In the genomic region with DNA sequence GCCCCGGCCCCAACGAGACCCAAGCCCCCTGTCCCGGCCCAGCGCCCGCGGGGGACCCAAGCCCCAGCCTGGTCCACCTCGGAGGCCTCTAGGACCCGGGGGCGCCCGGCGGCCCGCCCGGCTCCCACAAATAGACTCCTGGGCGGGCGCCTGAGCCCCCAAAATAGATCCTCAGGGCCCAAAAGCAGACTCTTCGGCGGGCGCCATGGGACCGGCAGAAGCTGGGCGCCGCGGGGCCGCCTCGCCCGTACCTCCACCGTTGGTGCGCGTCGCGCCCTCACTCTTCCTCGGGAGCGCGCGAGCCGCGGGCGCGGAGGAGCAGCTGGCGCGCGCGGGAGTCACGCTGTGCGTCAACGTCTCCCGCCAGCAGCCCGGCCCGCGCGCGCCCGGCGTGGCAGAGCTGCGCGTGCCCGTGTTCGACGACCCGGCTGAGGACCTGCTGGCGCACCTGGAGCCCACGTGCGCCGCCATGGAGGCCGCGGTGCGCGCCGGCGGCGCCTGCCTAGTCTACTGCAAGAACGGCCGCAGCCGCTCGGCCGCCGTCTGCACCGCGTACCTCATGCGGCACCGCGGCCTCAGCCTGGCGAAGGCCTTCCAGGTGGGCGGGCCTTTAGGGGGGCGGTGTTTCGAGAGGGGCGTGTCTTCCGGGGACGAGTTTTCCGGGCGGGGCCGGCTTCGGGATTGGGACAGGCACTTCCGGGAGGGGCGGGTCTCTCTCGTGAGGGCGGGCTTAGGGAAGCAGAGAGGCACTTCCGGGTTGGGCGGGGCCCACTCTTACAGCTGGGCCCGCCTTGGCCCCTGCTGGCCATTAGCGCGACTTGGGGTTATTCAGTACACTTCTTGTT, we compare ENCODE assay signal across 1 cellular context.
TF ChIP-seq lines count a peak whose summit lies in the region.

No MANE protein-coding gene starts in this region.

TF ChIP-seq in WTC11, 78 proteins besides CTCF, POLR2A, EP300 and RAD21 (continued from another document):
- TF ChIP-seq, protein P1, sequence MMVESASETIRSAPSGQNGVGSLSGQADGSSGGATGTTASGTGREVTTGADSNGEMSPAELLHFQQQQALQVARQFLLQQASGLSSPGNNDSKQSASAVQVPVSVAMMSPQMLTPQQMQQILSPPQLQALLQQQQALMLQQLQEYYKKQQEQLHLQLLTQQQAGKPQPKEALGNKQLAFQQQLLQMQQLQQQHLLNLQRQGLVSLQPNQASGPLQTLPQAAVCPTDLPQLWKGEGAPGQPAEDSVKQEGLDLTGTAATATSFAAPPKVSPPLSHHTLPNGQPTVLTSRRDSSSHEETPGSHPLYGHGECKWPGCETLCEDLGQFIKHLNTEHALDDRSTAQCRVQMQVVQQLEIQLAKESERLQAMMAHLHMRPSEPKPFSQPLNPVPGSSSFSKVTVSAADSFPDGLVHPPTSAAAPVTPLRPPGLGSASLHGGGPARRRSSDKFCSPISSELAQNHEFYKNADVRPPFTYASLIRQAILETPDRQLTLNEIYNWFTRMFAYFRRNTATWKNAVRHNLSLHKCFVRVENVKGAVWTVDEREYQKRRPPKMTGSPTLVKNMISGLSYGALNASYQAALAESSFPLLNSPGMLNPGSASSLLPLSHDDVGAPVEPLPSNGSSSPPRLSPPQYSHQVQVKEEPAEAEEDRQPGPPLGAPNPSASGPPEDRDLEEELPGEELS (CRISPR knock-in tag; IDR thresholded peaks at IDR 0.05), result peak; percentile 94
- peak; percentile 87; the same call in 1 of the 2 replicates for TF ChIP-seq TCF7 (CRISPR knock-in tag; IDR thresholded peaks at IDR 0.05; ENCODE audit: low read depth)
- TF ChIP-seq, protein P2, sequence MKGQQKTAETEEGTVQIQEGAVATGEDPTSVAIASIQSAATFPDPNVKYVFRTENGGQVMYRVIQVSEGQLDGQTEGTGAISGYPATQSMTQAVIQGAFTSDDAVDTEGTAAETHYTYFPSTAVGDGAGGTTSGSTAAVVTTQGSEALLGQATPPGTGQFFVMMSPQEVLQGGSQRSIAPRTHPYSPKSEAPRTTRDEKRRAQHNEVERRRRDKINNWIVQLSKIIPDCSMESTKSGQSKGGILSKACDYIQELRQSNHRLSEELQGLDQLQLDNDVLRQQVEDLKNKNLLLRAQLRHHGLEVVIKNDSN (CRISPR knock-in tag; IDR thresholded peaks at IDR 0.05), result no peak
- TF ChIP-seq, protein P3, sequence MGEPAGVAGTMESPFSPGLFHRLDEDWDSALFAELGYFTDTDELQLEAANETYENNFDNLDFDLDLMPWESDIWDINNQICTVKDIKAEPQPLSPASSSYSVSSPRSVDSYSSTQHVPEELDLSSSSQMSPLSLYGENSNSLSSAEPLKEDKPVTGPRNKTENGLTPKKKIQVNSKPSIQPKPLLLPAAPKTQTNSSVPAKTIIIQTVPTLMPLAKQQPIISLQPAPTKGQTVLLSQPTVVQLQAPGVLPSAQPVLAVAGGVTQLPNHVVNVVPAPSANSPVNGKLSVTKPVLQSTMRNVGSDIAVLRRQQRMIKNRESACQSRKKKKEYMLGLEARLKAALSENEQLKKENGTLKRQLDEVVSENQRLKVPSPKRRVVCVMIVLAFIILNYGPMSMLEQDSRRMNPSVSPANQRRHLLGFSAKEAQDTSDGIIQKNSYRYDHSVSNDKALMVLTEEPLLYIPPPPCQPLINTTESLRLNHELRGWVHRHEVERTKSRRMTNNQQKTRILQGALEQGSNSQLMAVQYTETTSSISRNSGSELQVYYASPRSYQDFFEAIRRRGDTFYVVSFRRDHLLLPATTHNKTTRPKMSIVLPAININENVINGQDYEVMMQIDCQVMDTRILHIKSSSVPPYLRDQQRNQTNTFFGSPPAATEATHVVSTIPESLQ (CRISPR knock-in tag; IDR thresholded peaks at IDR 0.05), result no peak
- TF ChIP-seq SMAD3 (CRISPR knock-in tag; IDR thresholded peaks at IDR 0.05; ENCODE audit: borderline replicate concordance), result peak; percentile 90
- TF ChIP-seq ZNF138 (CRISPR knock-in tag; conservative IDR thresholded peaks at IDR 0.05), result no peak
- TF ChIP-seq NR2C2 (CRISPR knock-in tag; IDR thresholded peaks at IDR 0.05), result peak; percentile 42; the same call in 1 of the 2 replicates
- TF ChIP-seq GABPB1 (CRISPR knock-in tag; IDR thresholded peaks at IDR 0.05), result peak; percentile 28; the same call in 1 of the 2 replicates
- TF ChIP-seq, protein P4, sequence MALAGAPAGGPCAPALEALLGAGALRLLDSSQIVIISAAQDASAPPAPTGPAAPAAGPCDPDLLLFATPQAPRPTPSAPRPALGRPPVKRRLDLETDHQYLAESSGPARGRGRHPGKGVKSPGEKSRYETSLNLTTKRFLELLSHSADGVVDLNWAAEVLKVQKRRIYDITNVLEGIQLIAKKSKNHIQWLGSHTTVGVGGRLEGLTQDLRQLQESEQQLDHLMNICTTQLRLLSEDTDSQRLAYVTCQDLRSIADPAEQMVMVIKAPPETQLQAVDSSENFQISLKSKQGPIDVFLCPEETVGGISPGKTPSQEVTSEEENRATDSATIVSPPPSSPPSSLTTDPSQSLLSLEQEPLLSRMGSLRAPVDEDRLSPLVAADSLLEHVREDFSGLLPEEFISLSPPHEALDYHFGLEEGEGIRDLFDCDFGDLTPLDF (CRISPR knock-in tag; IDR thresholded peaks at IDR 0.05), result 0 out of 2 replicates have a peak, but pooled peaks have one; percentile 27
- TF ChIP-seq NFYB (CRISPR knock-in tag; conservative IDR thresholded peaks at IDR 0.05; ENCODE audit: low read depth), result 0 out of 2 replicates have a peak, but pooled peaks have one; percentile 33
- TF ChIP-seq, protein P5, sequence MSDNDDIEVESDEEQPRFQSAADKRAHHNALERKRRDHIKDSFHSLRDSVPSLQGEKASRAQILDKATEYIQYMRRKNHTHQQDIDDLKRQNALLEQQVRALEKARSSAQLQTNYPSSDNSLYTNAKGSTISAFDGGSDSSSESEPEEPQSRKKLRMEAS (CRISPR knock-in tag; IDR thresholded peaks at IDR 0.05), result peak; percentile 73; the same call in 1 of the 2 replicates
- TF ChIP-seq, protein P6, sequence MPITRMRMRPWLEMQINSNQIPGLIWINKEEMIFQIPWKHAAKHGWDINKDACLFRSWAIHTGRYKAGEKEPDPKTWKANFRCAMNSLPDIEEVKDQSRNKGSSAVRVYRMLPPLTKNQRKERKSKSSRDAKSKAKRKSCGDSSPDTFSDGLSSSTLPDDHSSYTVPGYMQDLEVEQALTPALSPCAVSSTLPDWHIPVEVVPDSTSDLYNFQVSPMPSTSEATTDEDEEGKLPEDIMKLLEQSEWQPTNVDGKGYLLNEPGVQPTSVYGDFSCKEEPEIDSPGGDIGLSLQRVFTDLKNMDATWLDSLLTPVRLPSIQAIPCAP (CRISPR knock-in tag; IDR thresholded peaks at IDR 0.05), result peak; percentile 60; the same call in 1 of the 2 replicates
- TF ChIP-seq SP1 (CRISPR knock-in tag; conservative IDR thresholded peaks at IDR 0.05), result peak; percentile 96
- TF ChIP-seq RELA (CRISPR knock-in tag; IDR thresholded peaks at IDR 0.05; ENCODE audit: borderline replicate concordance), result no peak
